ENCODE assay signal across 17 cellular contexts in genomic region chr14:35112641-35113040, GRCh38.
"Had no signal": no experiment of that assay in that cellular context is flagged by ENCODE, and none has a peak within 500 bp of the region (broad histone marks: within the 10 kb centered on the region; RNA-seq: fewer than 3 reads in every experiment).

No MANE protein-coding gene starts in this region.

- H3K27me3 Mint-ChIP-seq: activated CD4-positive, alpha-beta T cell treated with anti-CD3 and anti-CD28 coated beads, Interleukin-2, amount 10 ng/mL, durations not matched to agents 7 days and 5 days; activated naive CD4-positive, alpha-beta T cell treated with anti-CD3 and anti-CD28 coated beads, Interleukin-2, amount 10 ng/mL, durations not matched to agents 7 days and 5 days; activated T-cell treated with anti-CD3 and anti-CD28 coated beads, Interleukin-2, amount 50 U/mL, for 24 hours; naive thymus-derived CD8-positive, alpha-beta T cell had no signal

- H3K4me3 Mint-ChIP-seq: activated CD4-positive, alpha-beta T cell treated with anti-CD3 and anti-CD28 coated beads, Interleukin-2, amount 10 ng/mL, durations not matched to agents 7 days and 5 days; activated CD8-positive, alpha-beta T cell treated with anti-CD3 and anti-CD28 coated beads, Interleukin-2, amount 10 ng/mL, durations not matched to agents 7 days and 5 days; activated naive CD4-positive, alpha-beta T cell treated with anti-CD3 and anti-CD28 coated beads, Interleukin-2, amount 10 ng/mL, durations not matched to agents 7 days and 5 days; activated T-cell treated with anti-CD3 and anti-CD28 coated beads, Interleukin-2, amount 50 U/mL, for 24 hours; immature natural killer cell; naive thymus-derived CD8-positive, alpha-beta T cell had no signal

- DNase-seq: activated CD4-positive, alpha-beta T cell treated with anti-CD3 and anti-CD28 coated beads, Interleukin-2, amount 10 ng/mL, durations not matched to agents 7 days and 5 days; activated CD8-positive, alpha-beta T cell treated with anti-CD3 and anti-CD28 coated beads, Interleukin-2, amount 10 ng/mL, durations not matched to agents 7 days and 5 days; activated effector memory CD4-positive, alpha-beta T cell treated with Interleukin-2 at 50 U/mL for 16 hours; activated naive CD4-positive, alpha-beta T cell treated with anti-CD3 and anti-CD28 coated beads, Interleukin-2, amount 10 ng/mL, durations not matched to agents 7 days and 5 days; activated T-cell treated with anti-CD3 and anti-CD28 coated beads, Interleukin-2, amount 50 U/mL, for 24 hours; cortex of kidney; esophagus squamous epithelium; heart right ventricle; immature natural killer cell; kidney glomerular epithelial cell; left ventricle myocardium superior; naive thymus-derived CD8-positive, alpha-beta T cell; stimulated activated naive CD4-positive, alpha-beta T cell; T-helper 1 cell; T1000; thyroid gland had no signal

- H3K9me3 Mint-ChIP-seq: activated CD4-positive, alpha-beta T cell treated with anti-CD3 and anti-CD28 coated beads, Interleukin-2, amount 10 ng/mL, durations not matched to agents 7 days and 5 days; activated T-cell treated with anti-CD3 and anti-CD28 coated beads, Interleukin-2, amount 50 U/mL, for 24 hours; immature natural killer cell; naive thymus-derived CD8-positive, alpha-beta T cell had no signal

- ATAC-seq: activated CD4-positive, CD25-positive, alpha-beta regulatory T cell treated with anti-CD3 and anti-CD28 coated beads, Interleukin-2, amount 50 U/mL, for 24 hours; activated CD8-positive, alpha-beta T cell treated with anti-CD3 and anti-CD28 coated beads, Interleukin-2, amount 10 ng/mL, durations not matched to agents 7 days and 5 days; heart right ventricle; left ventricle myocardium superior; naive thymus-derived CD8-positive, alpha-beta T cell had no signal

- H3K27ac Mint-ChIP-seq: activated CD4-positive, alpha-beta T cell treated with anti-CD3 and anti-CD28 coated beads, Interleukin-2, amount 10 ng/mL, durations not matched to agents 7 days and 5 days; activated CD8-positive, alpha-beta T cell treated with anti-CD3 and anti-CD28 coated beads, Interleukin-2, amount 10 ng/mL, durations not matched to agents 7 days and 5 days; activated naive CD4-positive, alpha-beta T cell treated with anti-CD3 and anti-CD28 coated beads, Interleukin-2, amount 10 ng/mL, durations not matched to agents 7 days and 5 days; activated T-cell treated with anti-CD3 and anti-CD28 coated beads, Interleukin-2, amount 50 U/mL, for 24 hours had no signal
